In genomic region chr1:170620164-170620563, GRCh38 we compare ENCODE assay signal across 24 cellular contexts. TPM values are rescaled to one million over a fixed set of nuclear protein-coding genes. Genes with fewer than 3 reads are reported as not detected.
A peak's percentile ranks its signal among the peaks of the same experiment; 100 is the strongest.
DNase-seq lines count a peak whose midpoint lies in the region; TF ChIP-seq lines count a peak whose summit lies in the region.
"Had no signal": no experiment of that assay in that cellular context is flagged by ENCODE, and none has a peak within 500 bp of the region (broad histone marks: within the 10 kb centered on the region; RNA-seq: fewer than 3 reads in every experiment).

No MANE protein-coding gene starts in this region.

- H3K27ac ChIP-seq in SK-N-MC = peak overlapping the region; percentile 84
- H3K27ac ChIP-seq in skeletal muscle tissue (ENCODE audit: low read depth, low read length) = peak overlapping the region; percentile 59
- H3K27ac ChIP-seq in effector memory CD4-positive, alpha-beta T cell (ENCODE audit: insufficient read depth, low read length, poor library complexity, severe bottlenecking) = no peak overlapping the region
- H3K27ac ChIP-seq: ascending aorta, hepatocyte, pancreas, right lobe of liver, uterus had no signal

- H3K36me3 ChIP-seq in SK-N-MC (ENCODE audit: insufficient read depth, low read length) = no peaks in the 10 kb centered on the region
- H3K36me3 ChIP-seq in skeletal muscle tissue (ENCODE audit: control insufficient read depth in 3 of 3, insufficient read depth in 3 of 3, low read length in 3 of 3) = no peaks in the 10 kb centered on the region
- H3K36me3 ChIP-seq in effector memory CD4-positive, alpha-beta T cell (ENCODE audit: control insufficient read depth, insufficient read depth, low read length) = no peaks in the 10 kb centered on the region
- H3K36me3 ChIP-seq: ascending aorta, pancreas, right lobe of liver, uterus had no signal

- TF ChIP-seq CTCF in fibroblast of mammary gland (conservative IDR thresholded peaks at IDR 0.05; ENCODE audit: control insufficient read depth, insufficient read depth, low read depth, low read length) = no peak

- no peak overlapping the region for H3K9ac ChIP-seq in SK-N-MC (ENCODE audit: insufficient read length)
- H3K9ac ChIP-seq in skeletal muscle tissue (ENCODE audit: low read depth in 1 of 3, low read length in 3 of 3) = peak overlapping the region in 1 of 3 donors; percentile 1

- H3K27me3 ChIP-seq in skeletal muscle tissue (ENCODE audit: control insufficient read depth in 3 of 3, insufficient read depth in 3 of 3, low read length in 3 of 3) = no peaks in the 10 kb centered on the region
- H3K27me3 ChIP-seq in effector memory CD4-positive, alpha-beta T cell (replicated peaks; ENCODE audit: control insufficient read depth, insufficient read depth, low read length, poor library complexity, severe bottlenecking) = no peaks in the 10 kb centered on the region
- H3K27me3 ChIP-seq: ascending aorta, hepatocyte, pancreas, right lobe of liver, uterus had no signal

- DNase-seq in ELR (ENCODE audit: low read depth) = peak; percentile 39
- DNase-seq in SK-N-MC (ENCODE audit: low read depth, low spot score) = no peak
- DNase-seq in fibroblast of mammary gland (ENCODE audit: low read depth) = peak; percentile 81
- DNase-seq in effector memory CD4-positive, alpha-beta T cell = no peak
- DNase-seq in activated naive CD4-positive, alpha-beta T cell (lab: John Stamatoyannopoulos, UW) = no peak
- DNase-seq in midbrain (lab: John Stamatoyannopoulos, UW) = no peak
- DNase-seq: activated CD4-positive, alpha-beta T cell treated with anti-CD3 and anti-CD28 coated beads, Interleukin-2, amount 10 ng/mL, durations not matched to agents 24 days and 14 days; DMS79 treated with DMSO at 0.1 percent for 48 hours; GOT3; immature natural killer cell; KBM-7; natural killer cell; NCI-H1417 treated with DMSO at 0.1 percent for 48 hours; NCI-H2171; NCI-H524 treated with DMSO at 0.1 percent for 48 hours; pancreas; right lobe of liver; uterus had no signal

- H3K4me1 ChIP-seq in skeletal muscle tissue (ENCODE audit: control insufficient read depth in 3 of 3, insufficient read depth in 3 of 3, low read length in 3 of 3) = peaks cover 12 to 23% (median 14%) of the 10 kb centered on the region in 3 donors
- H3K4me1 ChIP-seq in effector memory CD4-positive, alpha-beta T cell (ENCODE audit: control insufficient read depth, insufficient read depth, low read length, poor library complexity, severe bottlenecking) = no peaks in the 10 kb centered on the region
- H3K4me1 ChIP-seq: pancreas, right lobe of liver, uterus had no signal

- H3K4me3 ChIP-seq in SK-N-MC (0 out of 2 replicates have a peak overlapping the region, but pooled peaks have one; percentile 9), fibroblast of mammary gland (ENCODE audit: control insufficient read depth, low read depth, low read length) (no peak overlapping the region), skeletal muscle tissue (ENCODE audit: low read length in 3 of 3) (no peak overlapping the region)
- H3K4me3 ChIP-seq in effector memory CD4-positive, alpha-beta T cell (ENCODE audit: insufficient read depth, low read depth, low read length, poor library complexity, severe bottlenecking) = no peak overlapping the region
- H3K4me3 ChIP-seq: ascending aorta, hepatocyte, pancreas, right lobe of liver, uterus had no signal

- no peaks in the 10 kb centered on the region for H3K9me3 ChIP-seq in SK-N-MC (ENCODE audit: low read depth, low read length)
- H3K9me3 ChIP-seq in skeletal muscle tissue (ENCODE audit: control insufficient read depth in 3 of 3, low read length in 3 of 3) = peaks cover 0 to 2% (median 0%) of the 10 kb centered on the region in 3 donors
- no peaks in the 10 kb centered on the region for H3K9me3 ChIP-seq in effector memory CD4-positive, alpha-beta T cell (ENCODE audit: control insufficient read depth, low read length)
- H3K9me3 ChIP-seq: pancreas, right lobe of liver, uterus had no signal

RNA-seq across cellular contexts. Expression of gene PRRX1, which starts 43.8 kb away (rescaled TPM):
- total RNA-seq in skeletal muscle tissue = 127 TPM
- total RNA-seq: activated CD4-positive, alpha-beta T cell treated with anti-CD3 and anti-CD28 coated beads, Interleukin-2, amount 10 ng/mL, durations not matched to agents 24 days and 14 days; activated T-helper 1 cell treated with anti-CD3 and anti-CD28 coated beads, Interleukin-12 subunit alpha, Interleukin-12 subunit beta, Interleukin-2, Interleukin-4 antibody, amounts not matched to agents 30 ng/mL and 10 ng/mL and 1 ng/mL, durations not matched to agents 14 hours and 24 hours and 36 hours; HT-29; natural killer cell; T-helper 2 cell treated with Interferon-gamma antibody and Interleukin-4, amounts not matched to agents 100 ng/mL and 5 ng/mL, for 36 hours had no signal

Comparison
In these comparisons a context has a peak if more than half of its experiments do, and no peak if none do; other contexts are left out.
1. DNase-seq: peak in ELR (single experiment) and fibroblast of mammary gland (single experiment); none in SK-N-MC (single experiment), effector memory CD4-positive, alpha-beta T cell (0 of 3), activated naive CD4-positive, alpha-beta T cell (0 of 4) and midbrain (single experiment).